16 cellular contexts compared by ENCODE assay signal in the genomic region with DNA sequence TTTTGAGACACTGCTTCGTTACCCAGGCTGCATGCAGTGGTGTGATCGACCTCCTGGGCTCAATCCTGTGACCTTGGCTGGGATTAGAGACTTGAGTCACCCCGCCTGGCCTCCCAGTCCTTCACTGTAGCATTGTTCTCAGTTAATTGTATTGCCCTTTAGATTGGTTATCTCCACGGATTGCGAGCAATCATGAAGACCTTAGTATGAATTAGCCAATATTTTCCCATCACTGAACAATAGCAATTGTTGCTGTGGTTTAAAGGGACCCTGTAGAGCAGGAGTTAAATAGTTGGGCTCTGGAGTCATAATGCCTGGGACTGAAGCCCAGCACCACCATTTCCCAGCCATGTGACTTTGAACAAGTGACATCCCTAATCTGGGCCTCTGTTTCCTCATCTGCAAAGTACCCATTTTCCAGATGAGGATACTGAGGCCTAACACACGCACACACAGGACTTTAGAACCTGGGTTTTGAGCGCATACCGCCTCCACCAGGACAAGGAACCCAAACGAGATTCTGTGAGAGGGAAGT. TPM values are rescaled to one million over a fixed set of nuclear protein-coding genes. Genes with fewer than 3 reads are reported as not detected.
DNase-seq lines count a peak whose midpoint lies in the region; ATAC-seq and TF ChIP-seq lines count a peak whose summit lies in the region.
"Had no signal": no experiment of that assay in that cellular context is flagged by ENCODE, and none has a peak within 500 bp of the region (broad histone marks: within the 10 kb centered on the region; RNA-seq: fewer than 3 reads in every experiment).

No MANE protein-coding gene starts in this region.

- no peak for TF ChIP-seq EP300 in transverse colon (IDR thresholded peaks at IDR 0.05; ENCODE audit: low read depth)

- no peak overlapping the region for H2BK120ac ChIP-seq in trophoblast cell (ENCODE audit: insufficient read depth, low read length, poor library complexity)

- CTCF ChIA-PET in Panc1 (lab: Charles Lee), result no interaction called here

- H3K9ac ChIP-seq in endodermal cell (ENCODE audit: extremely low read depth, low read length, poor library complexity, severe bottlenecking) (no peak overlapping the region), trophoblast cell (ENCODE audit: low read length) (no peak overlapping the region)

- H3K79me1 ChIP-seq in trophoblast cell (ENCODE audit: low read length), result peaks cover 15% of the 10 kb centered on the region

- no peaks in the 10 kb centered on the region for H3K9me3 Mint-ChIP-seq in endodermal cell
- H3K9me3 Mint-ChIP-seq: activated naive CD4-positive, alpha-beta T cell treated with anti-CD3 and anti-CD28 coated beads, Interleukin-2, amount 50 U/mL, for 72 hours; T-cell had no signal

- H3K27me3 Mint-ChIP-seq in endodermal cell (ENCODE audit: insufficient read depth), result peaks cover 11% of the 10 kb centered on the region

- H2AFZ ChIP-seq in trophoblast cell (ENCODE audit: insufficient read depth, low read length, poor library complexity), result no peak overlapping the region

- H3K14ac ChIP-seq in trophoblast cell (ENCODE audit: low read length), result no peak overlapping the region

- H3K27ac ChIP-seq in Panc1 (ENCODE audit: low read length) (peak overlapping the region; percentile 58), endodermal cell (ENCODE audit: low read depth, low read length) (no peak overlapping the region), trophoblast cell (ENCODE audit: low read depth, low read length) (no peak overlapping the region), transverse colon (peak overlapping the region; percentile 62 to 88 (median 68))

- H3K36me3 Mint-ChIP-seq in endodermal cell (ENCODE audit: low read depth), result no peaks in the 10 kb centered on the region
- H3K36me3 Mint-ChIP-seq: activated naive CD4-positive, alpha-beta T cell treated with anti-CD3 and anti-CD28 coated beads, Interleukin-2, amount 50 U/mL, for 72 hours; CD4-positive, alpha-beta memory T cell; T-cell had no signal

- ATAC-seq in Panc1 (peak; percentile 19; the same call in 1 of the 2 replicates), GM18873 (IDR thresholded peaks at IDR 0.05; ENCODE audit: low FRiP score, unreplicated experiment) (no peak)
- ATAC-seq: activated naive CD4-positive, alpha-beta T cell treated with anti-CD3 and anti-CD28 coated beads, Interleukin-2, amount 50 U/mL, for 72 hours; T-cell had no signal

- no peak overlapping the region for H4K8ac ChIP-seq in trophoblast cell (ENCODE audit: low read depth, low read length)

- H3K4me3 ChIP-seq in Panc1 (ENCODE audit: low read depth in 2 of 2, low read length in 2 of 2) (no peak overlapping the region), endodermal cell (ENCODE audit: low read length) (no peak overlapping the region), trophoblast cell (ENCODE audit: low read depth, low read length) (no peak overlapping the region), transverse colon (no peak overlapping the region)

- no peak overlapping the region for H2BK12ac ChIP-seq in trophoblast cell (ENCODE audit: low read length)

- TF ChIP-seq CTCF in Panc1 (IDR thresholded peaks at IDR 0.05) (no peak), endodermal cell (conservative IDR thresholded peaks at IDR 0.05) (no peak), transverse colon (IDR thresholded peaks at IDR 0.05) (no peak)

- H3K4me1 ChIP-seq in Panc1 (ENCODE audit: control insufficient read depth, insufficient read depth, low read length), result peaks cover 49% of the 10 kb centered on the region
- peaks cover 5% of the 10 kb centered on the region for H3K4me1 ChIP-seq in endodermal cell (ENCODE audit: control insufficient read depth, insufficient read depth, low read length)
- peaks cover 22 to 26% of the 10 kb centered on the region in 2 experiments for H3K4me1 ChIP-seq in trophoblast cell (ENCODE audit: control insufficient read depth in 1 of 2, insufficient read depth in 2 of 2, low read length in 2 of 2)
- peaks cover 27 to 74% (median 41%) of the 10 kb centered on the region in 4 donors for H3K4me1 ChIP-seq in transverse colon

- no peak overlapping the region for H3K4me3 Mint-ChIP-seq in endodermal cell
- H3K4me3 Mint-ChIP-seq: CD4-positive, alpha-beta memory T cell; T-cell had no signal

- peak overlapping the region; percentile 1 for H4K91ac ChIP-seq in trophoblast cell (ENCODE audit: low read depth, low read length)

- H2BK5ac ChIP-seq in trophoblast cell (ENCODE audit: low read depth, low read length, poor library complexity), result no peak overlapping the region

- H3K36me3 ChIP-seq in Panc1 (ENCODE audit: control insufficient read depth, insufficient read depth, low read length), result 0 out of 2 replicates have a peak, but pooled peaks cover 2% of the 10 kb centered on the region
- H3K36me3 ChIP-seq in endodermal cell (ENCODE audit: control insufficient read depth, insufficient read depth, low read length), result no peaks in the 10 kb centered on the region
- no peaks in the 10 kb centered on the region for H3K36me3 ChIP-seq in trophoblast cell (ENCODE audit: control insufficient read depth in 1 of 2, insufficient read depth in 2 of 2, low read length in 2 of 2)
- no peaks in the 10 kb centered on the region for H3K36me3 ChIP-seq in transverse colon

- H3K4me1 Mint-ChIP-seq in endodermal cell, result peaks cover 18% of the 10 kb centered on the region

- no peak for DNase-seq in Panc1 (ENCODE audit: low read depth, low spot score)
- peak; percentile 73 for DNase-seq in endodermal cell
- DNase-seq in trophoblast cell, result no peak
- no peak for DNase-seq in transverse colon
- no peak for DNase-seq in cerebellar cortex (ENCODE audit: low spot score)
- no peak for DNase-seq in posterior vena cava (ENCODE audit: low spot score)
- DNase-seq: activated CD4-positive, CD25-positive, alpha-beta regulatory T cell treated with anti-CD3 and anti-CD28 coated beads, Interleukin-2, amount 50 U/mL, for 72 hours; CD4-positive, alpha-beta memory T cell; NCI-H187 treated with DMSO at 0.1 percent for 48 hours; NCI-H524; occipital lobe; T-cell had no signal

- no peak overlapping the region for H4K12ac ChIP-seq in trophoblast cell (ENCODE audit: low read depth, low read length)

- intact Hi-C loops in Panc1 (cut with micrococcal nuclease; ENCODE audit: unreplicated experiment), result no loop called here
- intact Hi-C loops in transverse colon (cut with DNase I; ENCODE audit: low total_unique reads), result no loop called here
- intact Hi-C loops in posterior vena cava (cut with DNase I), result no loop called here

- WGBS in endodermal cell (ENCODE audit: insufficient coverage in 1 of 2, insufficient read length in 1 of 2), 2 experiments, result 70 to 88% methylated on average over 4 to 9 of the region's 9 CpGs
- WGBS in trophoblast cell (ENCODE audit: extremely low coverage, insufficient coverage, insufficient read length), result no CpG with 5 or more reads among the region's 9 CpGs
- 20 to 59% methylated on average over 2 to 9 of the region's 9 CpGs for WGBS in transverse colon (ENCODE audit: low coverage in 1 of 2), 2 donors

- H3K79me2 ChIP-seq in trophoblast cell (ENCODE audit: control insufficient read depth, insufficient read depth, low read length, poor library complexity), result peaks cover 3% of the 10 kb centered on the region

- POLR2A ChIA-PET in Panc1 (lab: Charles Lee), result no interaction called here

- no peak overlapping the region for H2AK5ac ChIP-seq in trophoblast cell (ENCODE audit: low read length)

- in situ Hi-C loops in Panc1 (cut with HindIII; ENCODE audit: low pct_unique_long_range_greater_than_20kb, low sequenced_read_pairs), result no loop called here
- in situ Hi-C loops in transverse colon (cut with MboI; ENCODE audit: low pct_ligation_motif_present in 1 of 4, low pct_unique_long_range_greater_than_20kb in 1 of 4, low sequenced_read_pairs in 3 of 4), result loop anchor here in 2 of 4 donors (10.0 to 25.0 kb wide), 2 partner anchors 77 to 360 kb away; no protein-coding TSS in a partner anchor

- H3K18ac ChIP-seq in trophoblast cell (ENCODE audit: low read length), result no peak overlapping the region

- BruUV-seq in Panc1 (replicated peaks; lab: Mats Ljungman, UMichigan), result no TSS peak

- H3K9me3 ChIP-seq in Panc1 (ENCODE audit: control insufficient read depth, insufficient read depth, low read depth, low read length), result no peaks in the 10 kb centered on the region
- no peaks in the 10 kb centered on the region for H3K9me3 ChIP-seq in endodermal cell (ENCODE audit: control insufficient read depth, low read length)
- no peaks in the 10 kb centered on the region for H3K9me3 ChIP-seq in trophoblast cell (ENCODE audit: insufficient read depth, low read depth, low read length)
- no peaks in the 10 kb centered on the region for H3K9me3 ChIP-seq in transverse colon

- no peak overlapping the region for H3K23ac ChIP-seq in trophoblast cell (ENCODE audit: low read length)

- no peak overlapping the region for H3K4ac ChIP-seq in trophoblast cell (ENCODE audit: low read depth, low read length)

- TF ChIP-seq POLR2A in transverse colon (IDR thresholded peaks at IDR 0.05), result no peak

- H3K27me3 ChIP-seq in Panc1 (ENCODE audit: control insufficient read depth, insufficient read depth, low read length) (no peaks in the 10 kb centered on the region), endodermal cell (ENCODE audit: control insufficient read depth, insufficient read depth, low read length, poor library complexity, severe bottlenecking) (no peaks in the 10 kb centered on the region), trophoblast cell (ENCODE audit: insufficient read depth, low read length) (no peaks in the 10 kb centered on the region), transverse colon (no peaks in the 10 kb centered on the region)

- H3K27ac Mint-ChIP-seq in endodermal cell, result no peak overlapping the region
- H3K27ac Mint-ChIP-seq: activated naive CD4-positive, alpha-beta T cell treated with anti-CD3 and anti-CD28 coated beads, Interleukin-2, amount 50 U/mL, for 72 hours; CD4-positive, alpha-beta memory T cell; T-cell had no signal

- H3K4me2 ChIP-seq in trophoblast cell (ENCODE audit: low read length), result no peak overlapping the region

RNA-seq across cellular contexts. Expression of gene PPP1R14A, which starts 8.4 kb away (rescaled TPM):
- total RNA-seq in Panc1 (2021; ENCODE audit: unreplicated experiment) (356 TPM), endodermal cell (10 to 100 TPM in 1 of 2 donors, 1 to 10 TPM in 1; 8.6 to 13.8 TPM), transverse colon (100 to 1,000 TPM in 2 of 4 donors, 10 to 100 TPM in 2; 41.5 to 116 (median 80.0) TPM), posterior vena cava (100 to 1,000 TPM; 314 to 462 TPM)
- 915 TPM for polyA plus RNA-seq in Panc1 (2012; ENCODE audit: insufficient read length)
- 8.8 TPM for polyA plus RNA-seq in endodermal cell (2013, experiment 1 of 2)
- polyA plus RNA-seq in endodermal cell (2013, experiment 2 of 2), result 7.4 TPM
- 13.5 and 14.3 TPM in 2 replicates for polyA plus RNA-seq in trophoblast cell (2013)
- total RNA-seq: CD4-positive, alpha-beta memory T cell; LHCN-M2 had no signal
- polyA plus RNA-seq: CD4-positive, alpha-beta memory T cell had no signal

RNA-seq across cellular contexts. Expression of gene SPINT2, which starts 16.6 kb away (rescaled TPM):
- total RNA-seq in Panc1 (2021; ENCODE audit: unreplicated experiment) (1,006 TPM), endodermal cell (100 to 1,000 TPM; 415 to 487 TPM), transverse colon (1,000 to 10,000 TPM in 2 of 4 donors, 100 to 1,000 TPM in 2; 396 to 1,376 (median 946) TPM), posterior vena cava (10 to 100 TPM; 25.1 to 39.7 TPM)
- 1,788 TPM for polyA plus RNA-seq in Panc1 (2012; ENCODE audit: insufficient read length)
- 136 TPM for polyA plus RNA-seq in endodermal cell (2013, experiment 1 of 2)
- polyA plus RNA-seq in endodermal cell (2013, experiment 2 of 2), result 110 TPM
- 307 and 320 TPM in 2 replicates for polyA plus RNA-seq in trophoblast cell (2013)

RNA-seq across cellular contexts. Expression of gene DPF1, which starts 23.8 kb away (rescaled TPM):
- total RNA-seq in Panc1 (2021; ENCODE audit: unreplicated experiment) (7.5 TPM), endodermal cell (1 to 10 TPM; 3.3 to 4.5 TPM), transverse colon (not detected), posterior vena cava (under 1 TPM; 0.14 to 0.65 TPM)
- polyA plus RNA-seq in Panc1 (2012; ENCODE audit: insufficient read length), result 5.0 TPM
- polyA plus RNA-seq in endodermal cell (2013, experiment 1 of 2), result 12.8 TPM
- polyA plus RNA-seq in endodermal cell (2013, experiment 2 of 2), result 14.5 TPM
- 1.3 and 1.4 TPM in 2 replicates for polyA plus RNA-seq in trophoblast cell (2013)
- total RNA-seq: CD4-positive, alpha-beta memory T cell; T-cell had no signal
- polyA plus RNA-seq: CD4-positive, alpha-beta memory T cell had no signal

RNA-seq across cellular contexts. Expression of gene C19orf33, which starts 56.2 kb away (rescaled TPM):
- total RNA-seq in Panc1 (2021; ENCODE audit: unreplicated experiment), result 201 TPM
- polyA plus RNA-seq in Panc1 (2012; ENCODE audit: insufficient read length), result 306 TPM
- 10 to 100 TPM in 1 of 2 donors, 1 to 10 TPM in 1; 2.9 to 13.2 TPM for total RNA-seq in endodermal cell
- not detected for polyA plus RNA-seq in endodermal cell (2013, experiment 1 of 2)
- not detected for polyA plus RNA-seq in endodermal cell (2013, experiment 2 of 2)
- 3.7 and 4.0 TPM in 2 replicates for polyA plus RNA-seq in trophoblast cell (2013)
- total RNA-seq in transverse colon, result 1,000 to 10,000 TPM in 1 of 4 donors, 100 to 1,000 TPM in 2, 10 to 100 TPM in 1; 76.0 to 1,160 (median 338) TPM
- total RNA-seq in posterior vena cava, result 1 to 10 TPM; 1.1 to 1.2 TPM
- total RNA-seq: activated naive CD4-positive, alpha-beta T cell treated with anti-CD3 and anti-CD28 coated beads, Interleukin-2, amount 50 U/mL, for 72 hours; CD4-positive, alpha-beta memory T cell; G401; LHCN-M2; occipital lobe had no signal
- polyA plus RNA-seq: CD4-positive, alpha-beta memory T cell had no signal

Comparison
In these comparisons a context has a peak if more than half of its experiments do, and no peak if none do; other contexts are left out.
1. H3K27ac ChIP-seq: peak in Panc1 (single experiment) and transverse colon (4 of 4); none in endodermal cell (single experiment) and trophoblast cell (single experiment).
2. RNA of gene SPINT2, which starts 16.6 kb away (total RNA-seq): 396 to 1,376 TPM in transverse colon, 1,006 TPM in Panc1 (single experiment) and 415 to 487 TPM in endodermal cell; 25.1 to 39.7 TPM in posterior vena cava; every median in the first group is over 4 times any median in the second.